In the genomic region with DNA sequence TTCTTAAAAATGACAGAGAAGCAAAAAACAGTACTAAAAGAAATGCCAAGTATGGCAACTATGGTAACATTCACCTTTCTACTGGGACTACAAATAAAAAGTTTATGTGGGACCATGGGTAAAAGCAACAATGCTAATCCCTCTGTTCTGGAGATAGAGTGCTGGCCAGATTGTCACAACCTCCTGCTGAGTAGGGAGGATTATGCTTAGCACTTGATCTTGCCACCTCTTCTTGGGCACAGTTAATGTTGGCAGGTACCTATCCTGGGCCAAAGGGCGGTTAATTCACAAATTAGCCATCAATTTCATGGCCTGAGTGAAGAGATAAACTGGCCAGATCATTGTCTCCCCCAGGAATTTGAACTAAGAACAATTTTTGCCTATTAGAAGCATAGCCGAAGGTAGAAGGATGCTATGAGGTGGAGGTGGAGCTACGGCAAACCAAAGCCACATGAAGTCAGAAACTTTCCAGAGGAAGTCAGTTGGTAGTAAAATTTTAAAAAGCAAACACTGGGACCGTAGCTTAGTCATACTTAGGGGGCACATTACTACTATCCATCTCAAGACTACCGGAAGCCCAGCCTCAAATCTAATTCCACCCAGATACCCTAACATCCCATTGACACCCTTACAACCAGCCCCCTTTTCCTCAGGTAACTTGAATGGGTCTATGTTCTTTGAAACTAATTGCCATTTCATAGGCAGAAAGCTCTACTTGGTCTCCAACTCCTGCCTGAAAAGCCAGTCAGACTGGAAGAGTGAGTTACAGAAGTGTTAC, we compare ENCODE assay signal across 8 cellular contexts. TPM values are rescaled to one million over a fixed set of nuclear protein-coding genes. Genes with fewer than 3 reads are reported as not detected.
A peak's percentile ranks its signal among the peaks of the same experiment; 100 is the strongest.
DNase-seq lines count a peak whose midpoint lies in the region; ATAC-seq, FAIRE-seq and TF ChIP-seq lines count a peak whose summit lies in the region.

No MANE protein-coding gene starts in this region.

- DNase-seq in GM13977 (ENCODE audit: low spot score) (peak; percentile 61), mucosa of descending colon (peak in 1 of 3 donors; percentile 72), ecto neural progenitor cell (ENCODE audit: low spot score) (no peak), Ammon's horn (ENCODE audit: low spot score) (no peak), frontal cortex (ENCODE audit: low spot score in 2 of 2) (no peak), NCI-H748 (lab: John Stamatoyannopoulos, UW; ENCODE audit: unreplicated experiment) (no peak)
- peak; percentile 64 for DNase-seq in Jurkat, Clone E6-1 (ENCODE audit: low read depth, low spot score)
- DNase-seq in activated T-helper 2 cell treated with anti-CD3 and anti-CD28 coated beads, Interferon-gamma antibody, Interleukin-2, Interleukin-4, amounts not matched to agents 10 μg/mL and 5 μg/mL and 100 μg/mL, durations not matched to agents 14 hours and 24 hours and 36 hours (ENCODE audit: low spot score): peak; percentile 42

- no peaks in the 10 kb centered on the region for H3K9me3 ChIP-seq in mucosa of descending colon

- H3K9me3 Mint-ChIP-seq in activated T-helper 2 cell treated with anti-CD3 and anti-CD28 coated beads, Interferon-gamma antibody, Interleukin-2, Interleukin-4, amounts not matched to agents 10 μg/mL and 5 μg/mL and 100 μg/mL, durations not matched to agents 14 hours and 24 hours and 36 hours: no peaks in the 10 kb centered on the region

- peaks cover 24% of the 10 kb centered on the region for H3K36me3 Mint-ChIP-seq in activated T-helper 2 cell treated with anti-CD3 and anti-CD28 coated beads, Interferon-gamma antibody, Interleukin-2, Interleukin-4, amounts not matched to agents 10 μg/mL and 5 μg/mL and 100 μg/mL, durations not matched to agents 14 hours and 24 hours and 36 hours (ENCODE audit: low read depth)

- peak overlapping the region; percentile 61 for H3K4me3 Mint-ChIP-seq in activated T-helper 2 cell treated with anti-CD3 and anti-CD28 coated beads, Interferon-gamma antibody, Interleukin-2, Interleukin-4, amounts not matched to agents 10 μg/mL and 5 μg/mL and 100 μg/mL, durations not matched to agents 14 hours and 24 hours and 36 hours (ENCODE audit: low read depth)

- H3K4me3 ChIP-seq in Jurkat, Clone E6-1 (ENCODE audit: low read length): peak overlapping the region; percentile 5; the same call in 1 of the 2 replicates
- H3K4me3 ChIP-seq in mucosa of descending colon: no peak overlapping the region

- H3K36me3 ChIP-seq in mucosa of descending colon (ENCODE audit: low read depth): peaks cover 5% of the 10 kb centered on the region

- intact Hi-C loops in activated T-helper 2 cell treated with anti-CD3 and anti-CD28 coated beads, Interferon-gamma antibody, Interleukin-2, Interleukin-4, amounts not matched to agents 10 μg/mL and 5 μg/mL and 100 μg/mL, durations not matched to agents 14 hours and 24 hours and 36 hours (cut with micrococcal nuclease): loop anchor here (5.0 kb wide), 6 partner anchors 199 to 844 kb away; partner anchors contain the start of genes BLZF1, F5, GORAB and NME7
- intact Hi-C loops in mucosa of descending colon (cut with DNase I, micrococcal nuclease): no loop called here

- peaks cover 23% of the 10 kb centered on the region for H3K4me1 ChIP-seq in mucosa of descending colon (ENCODE audit: low read depth)

- no peak for FAIRE-seq in frontal cortex (lab: Jason Lieb, UNC)

- H3K27ac Mint-ChIP-seq in activated T-helper 2 cell treated with anti-CD3 and anti-CD28 coated beads, Interferon-gamma antibody, Interleukin-2, Interleukin-4, amounts not matched to agents 10 μg/mL and 5 μg/mL and 100 μg/mL, durations not matched to agents 14 hours and 24 hours and 36 hours: peak overlapping the region; percentile 92

- no peaks in the 10 kb centered on the region for H3K27me3 Mint-ChIP-seq in activated T-helper 2 cell treated with anti-CD3 and anti-CD28 coated beads, Interferon-gamma antibody, Interleukin-2, Interleukin-4, amounts not matched to agents 10 μg/mL and 5 μg/mL and 100 μg/mL, durations not matched to agents 14 hours and 24 hours and 36 hours (ENCODE audit: low read depth)

- ATAC-seq in mucosa of descending colon: peak; percentile 34

- TF ChIP-seq CTCF in GM13977 (IDR thresholded peaks at IDR 0.05; ENCODE audit: extremely low read depth, insufficient read depth, missing control alignments): no peak
- no peak for TF ChIP-seq CTCF in mucosa of descending colon (IDR thresholded peaks at IDR 0.05)

- H3K4me1 Mint-ChIP-seq in activated T-helper 2 cell treated with anti-CD3 and anti-CD28 coated beads, Interferon-gamma antibody, Interleukin-2, Interleukin-4, amounts not matched to agents 10 μg/mL and 5 μg/mL and 100 μg/mL, durations not matched to agents 14 hours and 24 hours and 36 hours (ENCODE audit: low read depth): peaks cover 48% of the 10 kb centered on the region

- in situ Hi-C loops in GM13977 (cut with MboI; ENCODE audit: low pct_unique_long_range_greater_than_20kb, low sequenced_read_pairs, unreplicated experiment): no loop called here

RNA-seq across cellular contexts. Expression of gene SCYL3, which starts 2.7 kb away (rescaled TPM):
- 11.9 TPM for polyA plus RNA-seq in Jurkat, Clone E6-1 (2012; ENCODE audit: insufficient read depth, insufficient read length)
- 9.5 and 10.2 TPM in 2 replicates for total RNA-seq in activated T-helper 2 cell treated with anti-CD3 and anti-CD28 coated beads, Interferon-gamma antibody, Interleukin-2, Interleukin-4, amounts not matched to agents 10 μg/mL and 5 μg/mL and 100 μg/mL, durations not matched to agents 14 hours and 24 hours and 36 hours
- total RNA-seq in mucosa of descending colon (10 to 100 TPM; 13.4 to 20.4 (median 14.9) TPM), frontal cortex (11.0 TPM)

Comparison
In these comparisons a context has a peak if more than half of its experiments do, and no peak if none do; other contexts are left out.
1. DNase-seq: peak in GM13977 (single experiment), Jurkat, Clone E6-1 (single experiment) and activated T-helper 2 cell treated with anti-CD3 and anti-CD28 coated beads, Interferon-gamma antibody, Interleukin-2, Interleukin-4, amounts not matched to agents 10 μg/mL and 5 μg/mL and 100 μg/mL, durations not matched to agents 14 hours and 24 hours and 36 hours (single experiment); none in ecto neural progenitor cell (single experiment), Ammon's horn (single experiment), frontal cortex (0 of 2) and NCI-H748 (single experiment).